In the genomic region with DNA sequence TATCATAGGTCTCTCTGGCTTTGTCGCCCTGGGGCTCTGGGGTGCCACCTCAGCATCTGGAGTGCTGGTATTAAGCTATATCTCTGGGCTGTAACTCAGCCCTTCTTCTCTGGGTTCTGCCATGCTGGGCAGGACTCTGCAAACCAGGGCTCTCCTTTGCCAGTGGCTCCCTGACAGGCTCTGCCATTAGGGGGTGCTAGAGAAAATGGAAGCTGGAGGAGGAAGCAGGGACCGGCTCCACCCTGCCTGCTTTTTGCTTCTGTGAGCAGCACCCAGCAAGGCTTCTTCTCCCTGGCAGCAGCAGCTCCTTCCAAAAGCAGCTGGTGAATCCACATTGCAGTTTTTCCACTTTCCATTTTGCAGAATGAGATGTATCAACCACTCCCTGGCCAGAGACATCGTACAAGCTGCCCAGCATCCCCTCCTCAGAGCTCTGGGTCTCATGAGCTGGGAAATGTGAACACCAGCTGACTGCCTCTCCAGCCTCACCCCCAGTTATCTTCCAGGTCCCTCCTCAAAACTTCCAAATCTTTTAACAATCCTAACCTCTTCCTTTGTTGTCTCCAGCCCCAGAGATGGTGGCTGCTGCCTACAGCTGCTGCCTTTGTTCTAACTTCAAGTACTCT, we compare ENCODE assay signal across 8 cellular contexts.
DNase-seq lines count a peak whose midpoint lies in the region; ATAC-seq and TF ChIP-seq lines count a peak whose summit lies in the region.

No MANE protein-coding gene starts in this region.

- no peak overlapping the region for H3K4me3 ChIP-seq in Jurkat, Clone E6-1 (ENCODE audit: low read length)
- H3K4me3 ChIP-seq in SJSA1 (no peak overlapping the region), body of pancreas (no peak overlapping the region)

- DNase-seq in NK-92 treated with Interleukin-12 subunit alpha and Interleukin-12 subunit beta, amount 100 ng/mL, for 24 hours (lab: John Stamatoyannopoulos, UW), result peak; percentile 12
- DNase-seq in NK-92 (lab: John Stamatoyannopoulos, UW; ENCODE audit: unreplicated experiment) (no peak), SJSA1 (ENCODE audit: low read depth in 1 of 2, low spot score in 2 of 2) (peak; percentile 32 to 59), body of pancreas (peak; percentile 58 to 67 (median 64)), islet precursor cell (peak; percentile 81)
- peak; percentile 24 for DNase-seq in Jurkat, Clone E6-1 (ENCODE audit: low read depth, low spot score)
- peak in 2 of 3 experiments; percentile 3 to 5 for DNase-seq in stimulated activated CD4-positive, alpha-beta T cell treated with anti-CD3 and anti-CD28 coated beads, TNF-alpha, amount 100 ng/mL, for 4 hours (ENCODE audit: low read depth in 3 of 3)

- H3K36me3 ChIP-seq in SJSA1 (no peaks in the 10 kb centered on the region), body of pancreas (replicated peaks in 1 of 2; ENCODE audit: insufficient read depth in 1 of 2, low read depth in 2 of 2) (no peaks in the 10 kb centered on the region)

- intact Hi-C loops in body of pancreas (cut with DNase I), result loop anchor here (10.0 kb wide), 1 partner anchor 349 kb away; no protein-coding TSS in a partner anchor

- ATAC-seq in body of pancreas, result peak; percentile 77
- no peak for ATAC-seq in HG03196 (IDR thresholded peaks at IDR 0.05; ENCODE audit: unreplicated experiment)

- H3K9me3 ChIP-seq in SJSA1 (replicated peaks) (no peaks in the 10 kb centered on the region), body of pancreas (no peaks in the 10 kb centered on the region)

- WGBS in body of pancreas, 2 donors, result 11 to 19% methylated on average over 3 of the region's 3 CpGs

- TF ChIP-seq CTCF in body of pancreas (IDR thresholded peaks at IDR 0.05), result peak; percentile 28 to 60 (median 54)

- H3K27ac ChIP-seq in SJSA1 (no peak overlapping the region), body of pancreas (no peak overlapping the region)

- no peak for TF ChIP-seq POLR2A in body of pancreas (IDR thresholded peaks at IDR 0.05)

- H3K4me1 ChIP-seq in SJSA1 (replicated peaks) (no peaks in the 10 kb centered on the region; the same call in 1 of the 2 replicates), body of pancreas (no peaks in the 10 kb centered on the region)

- no peaks in the 10 kb centered on the region; the same call in 1 of the 2 replicates for H3K27me3 ChIP-seq in SJSA1 (replicated peaks)
- H3K27me3 ChIP-seq in body of pancreas, result no peaks in the 10 kb centered on the region
